ENCODE assay signal across 9 cellular contexts in genomic region chr6:37168163-37168758, GRCh38. TPM values are rescaled to one million over a fixed set of nuclear protein-coding genes. Genes with fewer than 3 reads are reported as not detected.
DNase-seq lines count a peak whose midpoint lies in the region; ATAC-seq and TF ChIP-seq lines count a peak whose summit lies in the region.
"Had no signal": no experiment of that assay in that cellular context is flagged by ENCODE, and none has a peak within 500 bp of the region (broad histone marks: within the 10 kb centered on the region; RNA-seq: fewer than 3 reads in every experiment).

No MANE protein-coding gene starts in this region.

- peak overlapping the region; percentile 90 for H3K4me3 Mint-ChIP-seq in activated CD8-positive, alpha-beta memory T cell treated with anti-CD3 and anti-CD28 coated beads, Interleukin-2, amount 10 ng/mL, durations not matched to agents 7 days and 5 days
- H3K4me3 Mint-ChIP-seq in activated B cell treated with CpG ODN at 0.5 μM for 24 hours, result peak overlapping the region; percentile 95

- intact Hi-C loops in activated B cell treated with CpG ODN at 0.5 μM for 24 hours (cut with micrococcal nuclease), result no loop called here
- intact Hi-C loops in right lobe of liver (cut with DNase I), result no loop called here
- intact Hi-C loops in testis (cut with DNase I; ENCODE audit: low total_unique reads), result no loop called here

- peak overlapping the region; percentile 34 for H3K27ac Mint-ChIP-seq in activated CD8-positive, alpha-beta memory T cell treated with anti-CD3 and anti-CD28 coated beads, Interleukin-2, amount 10 ng/mL, durations not matched to agents 7 days and 5 days
- peak overlapping the region; percentile 96 for H3K27ac Mint-ChIP-seq in activated B cell treated with CpG ODN at 0.5 μM for 24 hours

- TF ChIP-seq CTCF in activated B cell treated with CpG ODN at 0.5 μM for 24 hours (IDR thresholded peaks at IDR 0.05) (no peak), right lobe of liver (IDR thresholded peaks at IDR 0.05) (no peak), testis (IDR thresholded peaks at IDR 0.05) (no peak)

- ATAC-seq in activated CD8-positive, alpha-beta memory T cell treated with anti-CD3 and anti-CD28 coated beads, Interleukin-2, amount 10 ng/mL, durations not matched to agents 7 days and 5 days, result no peak
- ATAC-seq in activated B cell treated with CpG ODN at 0.5 μM for 24 hours (ENCODE audit: low read depth) (no peak), right lobe of liver (no peak), GM21526 (IDR thresholded peaks at IDR 0.05; ENCODE audit: low FRiP score, unreplicated experiment) (no peak)

- H3K4me3 ChIP-seq in right lobe of liver (no peak overlapping the region), testis (no peak overlapping the region)

- CTCF ChIA-PET in activated CD8-positive, alpha-beta memory T cell treated with anti-CD3 and anti-CD28 coated beads, Interleukin-2, amount 10 ng/mL, durations not matched to agents 7 days and 5 days (lab: Charles Lee), result interaction anchor here (1.0 to 18.3 kb wide), 6 partner anchors 22 to 143 kb away, joined by 3 to 424 read pairs (median 159); no protein-coding TSS in a partner anchor
- CTCF ChIA-PET in activated B cell treated with CpG ODN at 0.5 μM for 24 hours (lab: Charles Lee), result interaction anchor here (10.9 kb wide), 1 partner anchor 118 kb away, joined by 289 read pairs; no protein-coding TSS in a partner anchor

- H3K4me1 Mint-ChIP-seq in activated CD8-positive, alpha-beta memory T cell treated with anti-CD3 and anti-CD28 coated beads, Interleukin-2, amount 10 ng/mL, durations not matched to agents 7 days and 5 days, result peaks cover 22% of the 10 kb centered on the region
- peaks cover 36% of the 10 kb centered on the region for H3K4me1 Mint-ChIP-seq in activated B cell treated with CpG ODN at 0.5 μM for 24 hours

- H3K27ac ChIP-seq in right lobe of liver, result peak overlapping the region; percentile 84 to 90 (median 86)
- peak overlapping the region; percentile 92 to 96 for H3K27ac ChIP-seq in testis

- H3K36me3 Mint-ChIP-seq in activated CD8-positive, alpha-beta memory T cell treated with anti-CD3 and anti-CD28 coated beads, Interleukin-2, amount 10 ng/mL, durations not matched to agents 7 days and 5 days, result peaks cover 29% of the 10 kb centered on the region
- H3K36me3 Mint-ChIP-seq in activated B cell treated with CpG ODN at 0.5 μM for 24 hours (ENCODE audit: low read depth), result peaks cover 25% of the 10 kb centered on the region

- DNase-seq in activated CD8-positive, alpha-beta memory T cell treated with anti-CD3 and anti-CD28 coated beads, Interleukin-2, amount 10 ng/mL, durations not matched to agents 7 days and 5 days, result no peak
- no peak for DNase-seq in activated CD8-positive, alpha-beta memory T cell treated with anti-CD3 and anti-CD28 coated beads, Interleukin-2, amount 50 U/mL, for 4 hours
- DNase-seq in activated B cell treated with CpG ODN at 0.5 μM for 24 hours, result no peak
- no peak for DNase-seq in right lobe of liver
- DNase-seq in testis, result no peak
- no peak for DNase-seq in Ammon's horn (ENCODE audit: low spot score)
- no peak for DNase-seq in D341Med (ENCODE audit: low spot score)
- DNase-seq: BE2C had no signal

- WGBS in right lobe of liver (ENCODE audit: insufficient coverage, low coverage, low lambda C conversion rate, missing lambda C conversion rate), result 84% methylated on average over 5 of the region's 5 CpGs
- WGBS in testis, 2 donors, result 59 to 72% methylated on average over 5 of the region's 5 CpGs

- H3K27me3 ChIP-seq in right lobe of liver (no peaks in the 10 kb centered on the region), testis (no peaks in the 10 kb centered on the region)
- H3K27me3 ChIP-seq: BE2C had no signal

- H3K36me3 ChIP-seq in right lobe of liver (peaks cover 3 to 9% (median 6%) of the 10 kb centered on the region in 4 donors), testis (ENCODE audit: low read depth, missing control alignments) (no peaks in the 10 kb centered on the region)

- POLR2A ChIA-PET in activated B cell treated with CpG ODN at 0.5 μM for 24 hours (lab: Charles Lee), result interaction anchor here (0.6 to 13.8 kb wide), 12 partner anchors 13 to 162 kb away, joined by 3 to 956 read pairs (median 30); partner anchors contain the start of gene FGD2

- no peaks in the 10 kb centered on the region for H3K9me3 Mint-ChIP-seq in activated CD8-positive, alpha-beta memory T cell treated with anti-CD3 and anti-CD28 coated beads, Interleukin-2, amount 10 ng/mL, durations not matched to agents 7 days and 5 days (ENCODE audit: low read depth)
- H3K9me3 Mint-ChIP-seq in activated B cell treated with CpG ODN at 0.5 μM for 24 hours, result no peaks in the 10 kb centered on the region

- no peak for TF ChIP-seq POLR2A in right lobe of liver (IDR thresholded peaks at IDR 0.05)
- TF ChIP-seq POLR2A in testis (IDR thresholded peaks at IDR 0.05), result no peak

- H3K4me1 ChIP-seq in right lobe of liver (peaks cover 0 to 23% (median 10%) of the 10 kb centered on the region in 4 donors), testis (peaks cover 17% of the 10 kb centered on the region)

- H3K9me3 ChIP-seq in right lobe of liver (no peaks in the 10 kb centered on the region), testis (no peaks in the 10 kb centered on the region)
- H3K9me3 ChIP-seq: BE2C had no signal

- no peaks in the 10 kb centered on the region for H3K27me3 Mint-ChIP-seq in activated CD8-positive, alpha-beta memory T cell treated with anti-CD3 and anti-CD28 coated beads, Interleukin-2, amount 10 ng/mL, durations not matched to agents 7 days and 5 days
- H3K27me3 Mint-ChIP-seq in activated B cell treated with CpG ODN at 0.5 μM for 24 hours, result no peaks in the 10 kb centered on the region

RNA-seq across cellular contexts. Expression of gene PIM1, which starts 1.7 kb away (rescaled TPM):
- total RNA-seq in activated CD8-positive, alpha-beta memory T cell treated with anti-CD3 and anti-CD28 coated beads, Interleukin-2, amount 10 ng/mL, durations not matched to agents 7 days and 5 days, result 100 to 1,000 TPM; 361 to 464 TPM
- total RNA-seq in activated B cell treated with CpG ODN at 0.5 μM for 24 hours (272 and 283 TPM in 2 replicates), right lobe of liver (10 to 100 TPM in 5 of 6 experiments, 1 to 10 TPM in 1; 5.1 to 45.2 (median 13.0) TPM), testis (10 to 100 TPM; 20.4 to 30.8 TPM)
- polyA plus RNA-seq in testis (ENCODE audit: insufficient read depth, low read depth, low replicate concordance), result 28.0 TPM
